ENCODE assay signal across 1 cellular context in genomic region chr16:51243836-51244483, GRCh38.
TF ChIP-seq lines count a peak whose summit lies in the region.

No MANE protein-coding gene starts in this region.

TF ChIP-seq in HepG2, 621 proteins besides CTCF, POLR2A, EP300 and RAD21 (continued from another document and continues in another):
- TF ChIP-seq, protein P1, sequence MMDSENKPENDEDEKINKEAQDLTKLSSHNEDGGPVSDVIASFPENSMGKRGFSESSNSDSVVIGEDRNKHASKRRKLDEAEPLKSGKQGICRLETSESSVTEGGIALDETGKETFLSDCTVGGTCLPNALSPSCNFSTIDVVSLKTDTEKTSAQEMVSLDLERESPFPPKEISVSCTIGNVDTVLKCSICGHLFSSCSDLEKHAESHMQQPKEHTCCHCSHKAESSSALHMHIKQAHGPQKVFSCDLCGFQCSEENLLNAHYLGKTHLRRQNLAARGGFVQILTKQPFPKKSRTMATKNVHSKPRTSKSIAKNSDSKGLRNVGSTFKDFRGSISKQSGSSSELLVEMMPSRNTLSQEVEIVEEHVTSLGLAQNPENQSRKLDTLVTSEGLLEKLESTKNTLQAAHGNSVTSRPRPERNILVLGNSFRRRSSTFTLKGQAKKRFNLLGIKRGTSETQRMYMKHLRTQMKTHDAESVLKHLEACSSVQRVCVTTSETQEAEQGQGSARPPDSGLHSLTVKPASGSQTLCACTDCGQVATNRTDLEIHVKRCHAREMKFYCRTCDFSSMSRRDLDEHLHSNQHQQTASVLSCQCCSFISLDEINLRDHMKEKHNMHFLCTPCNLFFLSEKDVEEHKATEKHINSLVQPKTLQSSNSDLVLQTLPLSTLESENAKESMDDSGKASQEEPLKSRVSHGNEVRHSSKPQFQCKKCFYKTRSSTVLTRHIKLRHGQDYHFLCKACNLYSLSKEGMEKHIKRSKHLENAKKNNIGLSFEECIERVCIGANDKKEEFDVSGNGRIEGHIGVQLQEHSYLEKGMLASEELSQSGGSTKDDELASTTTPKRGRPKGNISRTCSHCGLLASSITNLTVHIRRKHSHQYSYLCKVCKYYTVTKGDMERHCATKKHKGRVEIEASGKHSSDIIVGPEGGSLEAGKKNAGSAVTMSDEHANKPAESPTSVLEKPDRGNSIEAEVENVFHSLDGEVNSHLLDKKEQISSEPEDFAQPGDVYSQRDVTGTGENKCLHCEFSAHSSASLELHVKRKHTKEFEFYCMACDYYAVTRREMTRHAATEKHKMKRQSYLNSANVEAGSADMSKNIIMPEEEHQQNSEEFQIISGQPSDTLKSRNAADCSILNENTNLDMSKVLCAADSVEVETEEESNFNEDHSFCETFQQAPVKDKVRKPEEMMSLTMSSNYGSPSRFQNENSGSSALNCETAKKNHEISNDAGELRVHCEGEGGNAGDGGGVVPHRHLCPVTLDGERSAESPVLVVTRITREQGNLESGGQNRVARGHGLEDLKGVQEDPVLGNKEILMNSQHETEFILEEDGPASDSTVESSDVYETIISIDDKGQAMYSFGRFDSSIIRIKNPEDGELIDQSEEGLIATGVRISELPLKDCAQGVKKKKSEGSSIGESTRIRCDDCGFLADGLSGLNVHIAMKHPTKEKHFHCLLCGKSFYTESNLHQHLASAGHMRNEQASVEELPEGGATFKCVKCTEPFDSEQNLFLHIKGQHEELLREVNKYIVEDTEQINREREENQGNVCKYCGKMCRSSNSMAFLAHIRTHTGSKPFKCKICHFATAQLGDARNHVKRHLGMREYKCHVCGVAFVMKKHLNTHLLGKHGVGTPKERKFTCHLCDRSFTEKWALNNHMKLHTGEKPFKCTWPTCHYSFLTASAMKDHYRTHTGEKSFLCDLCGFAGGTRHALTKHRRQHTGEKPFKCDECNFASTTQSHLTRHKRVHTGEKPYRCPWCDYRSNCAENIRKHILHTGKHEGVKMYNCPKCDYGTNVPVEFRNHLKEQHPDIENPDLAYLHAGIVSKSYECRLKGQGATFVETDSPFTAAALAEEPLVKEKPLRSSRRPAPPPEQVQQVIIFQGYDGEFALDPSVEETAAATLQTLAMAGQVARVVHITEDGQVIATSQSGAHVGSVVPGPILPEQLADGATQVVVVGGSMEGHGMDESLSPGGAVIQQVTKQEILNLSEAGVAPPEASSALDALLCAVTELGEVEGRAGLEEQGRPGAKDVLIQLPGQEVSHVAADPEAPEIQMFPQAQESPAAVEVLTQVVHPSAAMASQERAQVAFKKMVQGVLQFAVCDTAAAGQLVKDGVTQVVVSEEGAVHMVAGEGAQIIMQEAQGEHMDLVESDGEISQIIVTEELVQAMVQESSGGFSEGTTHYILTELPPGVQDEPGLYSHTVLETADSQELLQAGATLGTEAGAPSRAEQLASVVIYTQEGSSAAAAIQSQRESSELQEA (CRISPR knock-in tag; IDR thresholded peaks at IDR 0.05; ENCODE audit: not compliant biosample characterization), result peak; percentile 50
- TF ChIP-seq HMGXB3 (CRISPR knock-in tag; IDR thresholded peaks at IDR 0.05; ENCODE audit: borderline replicate concordance) (no peak), STAT5B (CRISPR knock-in tag; IDR thresholded peaks at IDR 0.05) (no peak), ZNF644 (CRISPR knock-in tag; IDR thresholded peaks at IDR 0.05; ENCODE audit: low read depth) (no peak), NFE2 (CRISPR knock-in tag; IDR thresholded peaks at IDR 0.05) (no peak), KMT2A (CRISPR knock-in tag; IDR thresholded peaks at IDR 0.05) (no peak), POLR2AphosphoS2 (IDR thresholded peaks at IDR 0.05; ENCODE audit: low read depth, low read length) (no peak), KLF9 (CRISPR knock-in tag; IDR thresholded peaks at IDR 0.05; ENCODE audit: low read depth) (no peak), FOXO4 (CRISPR knock-in tag; conservative IDR thresholded peaks at IDR 0.05) (no peak), RXRA (CRISPR knock-in tag; IDR thresholded peaks at IDR 0.05) (peak; percentile 26; the same call in 1 of the 2 replicates), ZFP1 (CRISPR knock-in tag; IDR thresholded peaks at IDR 0.05) (no peak), ZNF747 (CRISPR knock-in tag; IDR thresholded peaks at IDR 0.05; ENCODE audit: borderline replicate concordance) (no peak), ZNF607 (CRISPR knock-in tag; IDR thresholded peaks at IDR 0.05; ENCODE audit: borderline replicate concordance) (no peak), TP53 (CRISPR knock-in tag; conservative IDR thresholded peaks at IDR 0.05) (no peak), NR2C2 (CRISPR knock-in tag; IDR thresholded peaks at IDR 0.05; ENCODE audit: borderline replicate concordance) (peak; percentile 18; the same call in 1 of the 2 replicates), KLF16 (CRISPR knock-in tag; IDR thresholded peaks at IDR 0.05) (peak in 1 of 2 experiments; percentile 38; a peak in 1 of 4 replicates), CBX2 (IDR thresholded peaks at IDR 0.05; ENCODE audit: low read depth, low read length) (no peak), CBX2 (CRISPR knock-in tag; IDR thresholded peaks at IDR 0.05; ENCODE audit: low read depth) (no peak), TAF15 (IDR thresholded peaks at IDR 0.05; ENCODE audit: low read depth, low read length, poor library complexity, severe bottlenecking) (no peak), BRCA1 (CRISPR knock-in tag; IDR thresholded peaks at IDR 0.05) (no peak), HMG20A (CRISPR knock-in tag; IDR thresholded peaks at IDR 0.05; ENCODE audit: borderline replicate concordance) (peak; percentile 88), JUND (CRISPR knock-in tag; IDR thresholded peaks at IDR 0.05) (peak; percentile 92), ZNF652 (CRISPR knock-in tag; IDR thresholded peaks at IDR 0.05; ENCODE audit: borderline replicate concordance, low read depth) (peak; percentile 66; the same call in 1 of the 2 replicates), ZBTB39 (CRISPR knock-in tag; IDR thresholded peaks at IDR 0.05) (no peak), SRSF9 (IDR thresholded peaks at IDR 0.05; ENCODE audit: borderline replicate concordance, insufficient read depth, low read depth, low read length, poor library complexity, severe bottlenecking) (no peak)
- TF ChIP-seq, protein P2, sequence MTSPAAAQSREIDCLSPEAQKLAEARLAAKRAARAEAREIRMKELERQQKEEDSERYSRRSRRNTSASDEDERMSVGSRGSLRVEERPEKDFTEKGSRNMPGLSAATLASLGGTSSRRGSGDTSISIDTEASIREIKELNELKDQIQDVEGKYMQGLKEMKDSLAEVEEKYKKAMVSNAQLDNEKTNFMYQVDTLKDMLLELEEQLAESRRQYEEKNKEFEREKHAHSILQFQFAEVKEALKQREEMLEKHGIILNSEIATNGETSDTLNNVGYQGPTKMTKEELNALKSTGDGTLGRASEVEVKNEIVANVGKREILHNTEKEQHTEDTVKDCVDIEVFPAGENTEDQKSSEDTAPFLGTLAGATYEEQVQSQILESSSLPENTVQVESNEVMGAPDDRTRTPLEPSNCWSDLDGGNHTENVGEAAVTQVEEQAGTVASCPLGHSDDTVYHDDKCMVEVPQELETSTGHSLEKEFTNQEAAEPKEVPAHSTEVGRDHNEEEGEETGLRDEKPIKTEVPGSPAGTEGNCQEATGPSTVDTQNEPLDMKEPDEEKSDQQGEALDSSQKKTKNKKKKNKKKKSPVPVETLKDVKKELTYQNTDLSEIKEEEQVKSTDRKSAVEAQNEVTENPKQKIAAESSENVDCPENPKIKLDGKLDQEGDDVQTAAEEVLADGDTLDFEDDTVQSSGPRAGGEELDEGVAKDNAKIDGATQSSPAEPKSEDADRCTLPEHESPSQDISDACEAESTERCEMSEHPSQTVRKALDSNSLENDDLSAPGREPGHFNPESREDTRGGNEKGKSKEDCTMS (CRISPR knock-in tag; conservative IDR thresholded peaks at IDR 0.05), result no peak
- TF ChIP-seq, protein P3, sequence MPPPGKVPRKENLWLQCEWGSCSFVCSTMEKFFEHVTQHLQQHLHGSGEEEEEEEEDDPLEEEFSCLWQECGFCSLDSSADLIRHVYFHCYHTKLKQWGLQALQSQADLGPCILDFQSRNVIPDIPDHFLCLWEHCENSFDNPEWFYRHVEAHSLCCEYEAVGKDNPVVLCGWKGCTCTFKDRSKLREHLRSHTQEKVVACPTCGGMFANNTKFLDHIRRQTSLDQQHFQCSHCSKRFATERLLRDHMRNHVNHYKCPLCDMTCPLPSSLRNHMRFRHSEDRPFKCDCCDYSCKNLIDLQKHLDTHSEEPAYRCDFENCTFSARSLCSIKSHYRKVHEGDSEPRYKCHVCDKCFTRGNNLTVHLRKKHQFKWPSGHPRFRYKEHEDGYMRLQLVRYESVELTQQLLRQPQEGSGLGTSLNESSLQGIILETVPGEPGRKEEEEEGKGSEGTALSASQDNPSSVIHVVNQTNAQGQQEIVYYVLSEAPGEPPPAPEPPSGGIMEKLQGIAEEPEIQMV (CRISPR knock-in tag; IDR thresholded peaks at IDR 0.05; ENCODE audit: low read depth), result no peak
- TF ChIP-seq, protein P4, sequence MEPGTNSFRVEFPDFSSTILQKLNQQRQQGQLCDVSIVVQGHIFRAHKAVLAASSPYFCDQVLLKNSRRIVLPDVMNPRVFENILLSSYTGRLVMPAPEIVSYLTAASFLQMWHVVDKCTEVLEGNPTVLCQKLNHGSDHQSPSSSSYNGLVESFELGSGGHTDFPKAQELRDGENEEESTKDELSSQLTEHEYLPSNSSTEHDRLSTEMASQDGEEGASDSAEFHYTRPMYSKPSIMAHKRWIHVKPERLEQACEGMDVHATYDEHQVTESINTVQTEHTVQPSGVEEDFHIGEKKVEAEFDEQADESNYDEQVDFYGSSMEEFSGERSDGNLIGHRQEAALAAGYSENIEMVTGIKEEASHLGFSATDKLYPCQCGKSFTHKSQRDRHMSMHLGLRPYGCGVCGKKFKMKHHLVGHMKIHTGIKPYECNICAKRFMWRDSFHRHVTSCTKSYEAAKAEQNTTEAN (CRISPR knock-in tag; conservative IDR thresholded peaks at IDR 0.05), result peak; percentile 79; the same call in 1 of the 2 replicates
- TF ChIP-seq, protein P5, sequence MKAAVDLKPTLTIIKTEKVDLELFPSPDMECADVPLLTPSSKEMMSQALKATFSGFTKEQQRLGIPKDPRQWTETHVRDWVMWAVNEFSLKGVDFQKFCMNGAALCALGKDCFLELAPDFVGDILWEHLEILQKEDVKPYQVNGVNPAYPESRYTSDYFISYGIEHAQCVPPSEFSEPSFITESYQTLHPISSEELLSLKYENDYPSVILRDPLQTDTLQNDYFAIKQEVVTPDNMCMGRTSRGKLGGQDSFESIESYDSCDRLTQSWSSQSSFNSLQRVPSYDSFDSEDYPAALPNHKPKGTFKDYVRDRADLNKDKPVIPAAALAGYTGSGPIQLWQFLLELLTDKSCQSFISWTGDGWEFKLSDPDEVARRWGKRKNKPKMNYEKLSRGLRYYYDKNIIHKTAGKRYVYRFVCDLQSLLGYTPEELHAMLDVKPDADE (CRISPR knock-in tag; IDR thresholded peaks at IDR 0.05), result no peak
- TF ChIP-seq, protein P6, sequence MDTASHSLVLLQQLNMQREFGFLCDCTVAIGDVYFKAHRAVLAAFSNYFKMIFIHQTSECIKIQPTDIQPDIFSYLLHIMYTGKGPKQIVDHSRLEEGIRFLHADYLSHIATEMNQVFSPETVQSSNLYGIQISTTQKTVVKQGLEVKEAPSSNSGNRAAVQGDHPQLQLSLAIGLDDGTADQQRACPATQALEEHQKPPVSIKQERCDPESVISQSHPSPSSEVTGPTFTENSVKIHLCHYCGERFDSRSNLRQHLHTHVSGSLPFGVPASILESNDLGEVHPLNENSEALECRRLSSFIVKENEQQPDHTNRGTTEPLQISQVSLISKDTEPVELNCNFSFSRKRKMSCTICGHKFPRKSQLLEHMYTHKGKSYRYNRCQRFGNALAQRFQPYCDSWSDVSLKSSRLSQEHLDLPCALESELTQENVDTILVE (CRISPR knock-in tag; IDR thresholded peaks at IDR 0.05), result peak; percentile 39; the same call in 1 of the 2 replicates
